In the genomic region with DNA sequence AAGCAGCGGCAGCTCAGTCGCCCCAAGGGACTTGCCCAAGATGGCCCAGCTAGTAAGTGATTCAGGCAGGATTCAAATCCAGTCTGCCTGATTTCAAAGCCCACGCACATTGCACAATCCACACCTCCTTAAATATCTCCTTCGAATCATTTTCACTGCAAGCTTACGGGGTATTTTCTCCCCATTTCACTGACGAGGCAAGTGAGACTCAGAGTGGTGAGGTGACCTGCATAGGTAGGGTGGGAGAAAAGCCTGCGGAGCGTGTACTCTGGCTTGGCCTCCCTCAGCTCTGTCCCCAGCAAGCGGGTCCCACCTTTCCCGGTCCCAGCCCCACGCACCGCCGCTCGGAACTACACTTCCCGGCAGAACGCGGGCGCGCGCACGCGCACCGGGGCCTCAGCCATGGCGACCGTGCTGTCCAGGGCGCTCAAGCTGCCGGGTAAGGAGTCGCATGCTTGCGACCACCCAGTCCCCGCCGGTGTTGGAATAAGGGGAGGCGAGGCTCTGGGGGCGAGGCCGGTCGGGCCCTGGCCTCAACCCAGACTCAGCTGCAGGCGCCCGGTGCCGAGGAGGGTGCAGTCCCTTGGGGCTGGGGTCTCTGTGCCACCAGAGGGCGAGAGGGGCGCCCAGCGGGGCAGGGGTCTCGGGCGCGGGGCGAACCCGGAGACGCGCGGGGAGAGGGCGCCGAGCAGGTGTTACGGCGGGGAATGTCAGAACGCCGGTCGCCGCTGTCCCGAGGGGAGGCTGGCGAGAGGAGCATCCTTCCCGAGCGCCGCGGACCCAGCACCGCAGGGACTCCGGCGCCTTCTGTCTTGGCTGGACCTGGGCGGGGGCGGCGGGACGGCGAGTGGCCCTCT, we compare ENCODE assay signal across 1 cellular context.
TF ChIP-seq lines count a peak whose summit lies in the region.

A gene with protein sequence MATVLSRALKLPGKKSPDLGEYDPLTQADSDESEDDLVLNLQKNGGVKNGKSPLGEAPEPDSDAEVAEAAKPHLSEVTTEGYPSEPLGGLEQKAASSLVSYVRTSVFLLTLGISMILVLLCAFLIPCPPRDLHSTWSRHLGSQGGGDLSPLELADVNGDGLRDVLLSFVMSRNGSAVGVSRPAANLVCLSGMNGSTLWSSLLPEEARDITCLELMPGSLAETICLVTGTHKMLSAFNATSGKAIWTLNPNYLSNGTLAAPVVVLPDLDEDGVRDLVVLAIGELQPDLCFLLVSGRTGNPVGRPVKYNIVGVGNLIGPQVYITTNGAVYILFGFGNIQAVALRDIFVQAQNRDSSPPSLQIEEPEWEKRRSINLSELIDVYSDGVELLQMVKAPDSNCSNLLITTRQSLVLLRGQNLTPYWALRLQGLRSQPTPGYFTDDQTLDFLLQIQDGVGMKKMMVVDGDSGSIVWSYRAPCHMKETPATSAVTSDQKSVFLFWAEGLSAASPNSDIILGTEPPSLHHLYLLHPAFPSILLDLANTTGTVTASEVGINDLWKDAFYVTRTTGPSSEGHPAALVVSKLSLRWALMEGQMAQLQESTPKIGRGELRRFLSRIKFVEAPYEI (plus strand): TSS at position 380 of the 857 bp plus-strand sequence. CDS start 23 bp downstream, at position 403.

TF ChIP-seq in HepG2, 621 proteins besides CTCF, POLR2A, EP300 and RAD21 (continued from another document and continues in another):
- TF ChIP-seq, protein P1, sequence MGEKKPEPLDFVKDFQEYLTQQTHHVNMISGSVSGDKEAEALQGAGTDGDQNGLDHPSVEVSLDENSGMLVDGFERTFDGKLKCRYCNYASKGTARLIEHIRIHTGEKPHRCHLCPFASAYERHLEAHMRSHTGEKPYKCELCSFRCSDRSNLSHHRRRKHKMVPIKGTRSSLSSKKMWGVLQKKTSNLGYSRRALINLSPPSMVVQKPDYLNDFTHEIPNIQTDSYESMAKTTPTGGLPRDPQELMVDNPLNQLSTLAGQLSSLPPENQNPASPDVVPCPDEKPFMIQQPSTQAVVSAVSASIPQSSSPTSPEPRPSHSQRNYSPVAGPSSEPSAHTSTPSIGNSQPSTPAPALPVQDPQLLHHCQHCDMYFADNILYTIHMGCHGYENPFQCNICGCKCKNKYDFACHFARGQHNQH (CRISPR knock-in tag; IDR thresholded peaks at IDR 0.05): peak; percentile 52; the same call in 1 of the 2 replicates
- TF ChIP-seq ZNF496 (CRISPR knock-in tag; IDR thresholded peaks at IDR 0.05; ENCODE audit: insufficient replicate concordance) (no peak), ELF1 (CRISPR knock-in tag; IDR thresholded peaks at IDR 0.05) (peak; percentile 64), ZBTB7A (CRISPR knock-in tag; IDR thresholded peaks at IDR 0.05) (peak; percentile 99), ZFY (CRISPR knock-in tag; IDR thresholded peaks at IDR 0.05) (peak; percentile 58; the same call in 1 of the 2 replicates), KDM5B (CRISPR knock-in tag; IDR thresholded peaks at IDR 0.05; ENCODE audit: borderline replicate concordance) (peak; percentile 73; the same call in 1 of the 2 replicates), ZBTB38 (CRISPR knock-in tag; IDR thresholded peaks at IDR 0.05) (peak; percentile 75), MYC (CRISPR knock-in tag; IDR thresholded peaks at IDR 0.05; ENCODE audit: borderline replicate concordance) (peak; percentile 70; the same call in 1 of the 2 replicates), HOXA3 (CRISPR knock-in tag; IDR thresholded peaks at IDR 0.05) (peak; percentile 64), ZNF556 (CRISPR knock-in tag; IDR thresholded peaks at IDR 0.05; ENCODE audit: borderline replicate concordance) (peak; percentile 25; the same call in 1 of the 2 replicates), ZNF253 (CRISPR knock-in tag; IDR thresholded peaks at IDR 0.05; ENCODE audit: borderline replicate concordance) (peak; percentile 83; the same call in 1 of the 2 replicates), ZNF629 (CRISPR knock-in tag; conservative IDR thresholded peaks at IDR 0.05) (peak; percentile 76), ZNF501 (CRISPR knock-in tag; IDR thresholded peaks at IDR 0.05) (peak; percentile 49; the same call in 1 of the 2 replicates), NR2F6 (IDR thresholded peaks at IDR 0.05) (no peak), NR2F6 (CRISPR knock-in tag; IDR thresholded peaks at IDR 0.05) (no peak), ZNF772 (CRISPR knock-in tag; IDR thresholded peaks at IDR 0.05) (0 out of 2 replicates have a peak, but pooled peaks have one; percentile 67), YEATS4 (CRISPR knock-in tag; IDR thresholded peaks at IDR 0.05; ENCODE audit: borderline replicate concordance) (peak; percentile 59; the same call in 1 of the 2 replicates), KAT8 (CRISPR knock-in tag; IDR thresholded peaks at IDR 0.05) (peak; percentile 49; the same call in 1 of the 2 replicates), ZNF564 (CRISPR knock-in tag; IDR thresholded peaks at IDR 0.05) (no peak), KDM2A (CRISPR knock-in tag; IDR thresholded peaks at IDR 0.05; ENCODE audit: borderline replicate concordance, low read depth) (peak; percentile 90), ZFP36 (IDR thresholded peaks at IDR 0.05; ENCODE audit: borderline replicate concordance, low read depth, low read length, partially characterized antibody) (no peak), PAF1 (CRISPR knock-in tag; IDR thresholded peaks at IDR 0.05) (no peak), MTA3 (CRISPR knock-in tag; IDR thresholded peaks at IDR 0.05) (no peak), MATR3 (CRISPR knock-in tag; IDR thresholded peaks at IDR 0.05) (no peak), TBL1XR1 (IDR thresholded peaks at IDR 0.05; ENCODE audit: borderline replicate concordance, low read length, partially characterized antibody) (no peak), DMAP1 (CRISPR knock-in tag; IDR thresholded peaks at IDR 0.05) (peak; percentile 57; the same call in 1 of the 2 replicates), NFKB2 (CRISPR knock-in tag; IDR thresholded peaks at IDR 0.05; ENCODE audit: borderline replicate concordance) (peak; percentile 38; the same call in 1 of the 2 replicates)
- TF ChIP-seq, protein P2, sequence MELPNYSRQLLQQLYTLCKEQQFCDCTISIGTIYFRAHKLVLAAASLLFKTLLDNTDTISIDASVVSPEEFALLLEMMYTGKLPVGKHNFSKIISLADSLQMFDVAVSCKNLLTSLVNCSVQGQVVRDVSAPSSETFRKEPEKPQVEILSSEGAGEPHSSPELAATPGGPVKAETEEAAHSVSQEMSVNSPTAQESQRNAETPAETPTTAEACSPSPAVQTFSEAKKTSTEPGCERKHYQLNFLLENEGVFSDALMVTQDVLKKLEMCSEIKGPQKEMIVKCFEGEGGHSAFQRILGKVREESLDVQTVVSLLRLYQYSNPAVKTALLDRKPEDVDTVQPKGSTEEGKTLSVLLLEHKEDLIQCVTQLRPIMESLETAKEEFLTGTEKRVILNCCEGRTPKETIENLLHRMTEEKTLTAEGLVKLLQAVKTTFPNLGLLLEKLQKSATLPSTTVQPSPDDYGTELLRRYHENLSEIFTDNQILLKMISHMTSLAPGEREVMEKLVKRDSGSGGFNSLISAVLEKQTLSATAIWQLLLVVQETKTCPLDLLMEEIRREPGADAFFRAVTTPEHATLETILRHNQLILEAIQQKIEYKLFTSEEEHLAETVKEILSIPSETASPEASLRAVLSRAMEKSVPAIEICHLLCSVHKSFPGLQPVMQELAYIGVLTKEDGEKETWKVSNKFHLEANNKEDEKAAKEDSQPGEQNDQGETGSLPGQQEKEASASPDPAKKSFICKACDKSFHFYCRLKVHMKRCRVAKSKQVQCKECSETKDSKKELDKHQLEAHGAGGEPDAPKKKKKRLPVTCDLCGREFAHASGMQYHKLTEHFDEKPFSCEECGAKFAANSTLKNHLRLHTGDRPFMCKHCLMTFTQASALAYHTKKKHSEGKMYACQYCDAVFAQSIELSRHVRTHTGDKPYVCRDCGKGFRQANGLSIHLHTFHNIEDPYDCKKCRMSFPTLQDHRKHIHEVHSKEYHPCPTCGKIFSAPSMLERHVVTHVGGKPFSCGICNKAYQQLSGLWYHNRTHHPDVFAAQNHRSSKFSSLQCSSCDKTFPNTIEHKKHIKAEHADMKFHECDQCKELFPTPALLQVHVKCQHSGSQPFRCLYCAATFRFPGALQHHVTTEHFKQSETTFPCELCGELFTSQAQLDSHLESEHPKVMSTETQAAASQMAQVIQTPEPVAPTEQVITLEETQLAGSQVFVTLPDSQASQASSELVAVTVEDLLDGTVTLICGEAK (IDR thresholded peaks at IDR 0.05): no peak
- TF ChIP-seq, protein P2 (CRISPR knock-in tag; IDR thresholded peaks at IDR 0.05): no peak
- TF ChIP-seq, protein P3, sequence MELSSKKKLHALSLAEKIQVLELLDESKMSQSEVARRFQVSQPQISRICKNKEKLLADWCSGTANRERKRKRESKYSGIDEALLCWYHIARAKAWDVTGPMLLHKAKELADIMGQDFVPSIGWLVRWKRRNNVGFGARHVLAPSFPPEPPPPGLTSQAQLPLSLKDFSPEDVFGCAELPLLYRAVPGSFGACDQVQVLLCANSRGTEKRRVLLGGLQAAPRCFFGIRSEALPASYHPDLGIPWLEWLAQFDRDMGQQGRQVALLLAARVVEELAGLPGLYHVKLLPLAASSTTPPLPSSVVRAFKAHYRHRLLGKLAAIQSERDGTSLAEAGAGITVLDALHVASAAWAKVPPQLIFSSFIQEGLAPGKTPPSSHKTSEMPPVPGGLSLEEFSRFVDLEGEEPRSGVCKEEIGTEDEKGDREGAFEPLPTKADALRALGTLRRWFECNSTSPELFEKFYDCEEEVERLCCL (CRISPR knock-in tag; IDR thresholded peaks at IDR 0.05; ENCODE audit: borderline replicate concordance): 0 out of 2 replicates have a peak, but pooled peaks have one; percentile 43
- TF ChIP-seq, protein P4, sequence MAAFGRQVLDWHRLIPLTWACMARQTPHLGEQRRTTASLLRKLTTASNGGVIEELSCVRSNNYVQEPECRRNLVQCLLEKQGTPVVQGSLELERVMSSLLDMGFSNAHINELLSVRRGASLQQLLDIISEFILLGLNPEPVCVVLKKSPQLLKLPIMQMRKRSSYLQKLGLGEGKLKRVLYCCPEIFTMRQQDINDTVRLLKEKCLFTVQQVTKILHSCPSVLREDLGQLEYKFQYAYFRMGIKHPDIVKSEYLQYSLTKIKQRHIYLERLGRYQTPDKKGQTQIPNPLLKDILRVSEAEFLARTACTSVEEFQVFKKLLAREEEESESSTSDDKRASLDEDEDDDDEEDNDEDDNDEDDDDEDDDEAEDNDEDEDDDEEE (CRISPR knock-in tag; IDR thresholded peaks at IDR 0.05): peak; percentile 66; the same call in 1 of the 2 replicates
- TF ChIP-seq, protein P5, sequence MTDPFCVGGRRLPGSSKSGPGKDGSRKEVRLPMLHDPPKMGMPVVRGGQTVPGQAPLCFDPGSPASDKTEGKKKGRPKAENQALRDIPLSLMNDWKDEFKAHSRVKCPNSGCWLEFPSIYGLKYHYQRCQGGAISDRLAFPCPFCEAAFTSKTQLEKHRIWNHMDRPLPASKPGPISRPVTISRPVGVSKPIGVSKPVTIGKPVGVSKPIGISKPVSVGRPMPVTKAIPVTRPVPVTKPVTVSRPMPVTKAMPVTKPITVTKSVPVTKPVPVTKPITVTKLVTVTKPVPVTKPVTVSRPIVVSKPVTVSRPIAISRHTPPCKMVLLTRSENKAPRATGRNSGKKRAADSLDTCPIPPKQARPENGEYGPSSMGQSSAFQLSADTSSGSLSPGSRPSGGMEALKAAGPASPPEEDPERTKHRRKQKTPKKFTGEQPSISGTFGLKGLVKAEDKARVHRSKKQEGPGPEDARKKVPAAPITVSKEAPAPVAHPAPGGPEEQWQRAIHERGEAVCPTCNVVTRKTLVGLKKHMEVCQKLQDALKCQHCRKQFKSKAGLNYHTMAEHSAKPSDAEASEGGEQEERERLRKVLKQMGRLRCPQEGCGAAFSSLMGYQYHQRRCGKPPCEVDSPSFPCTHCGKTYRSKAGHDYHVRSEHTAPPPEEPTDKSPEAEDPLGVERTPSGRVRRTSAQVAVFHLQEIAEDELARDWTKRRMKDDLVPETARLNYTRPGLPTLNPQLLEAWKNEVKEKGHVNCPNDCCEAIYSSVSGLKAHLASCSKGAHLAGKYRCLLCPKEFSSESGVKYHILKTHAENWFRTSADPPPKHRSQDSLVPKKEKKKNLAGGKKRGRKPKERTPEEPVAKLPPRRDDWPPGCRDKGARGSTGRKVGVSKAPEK (CRISPR knock-in tag; IDR thresholded peaks at IDR 0.05; ENCODE audit: borderline replicate concordance): peak; percentile 97; the same call in 1 of the 2 replicates
- TF ChIP-seq, protein P6, sequence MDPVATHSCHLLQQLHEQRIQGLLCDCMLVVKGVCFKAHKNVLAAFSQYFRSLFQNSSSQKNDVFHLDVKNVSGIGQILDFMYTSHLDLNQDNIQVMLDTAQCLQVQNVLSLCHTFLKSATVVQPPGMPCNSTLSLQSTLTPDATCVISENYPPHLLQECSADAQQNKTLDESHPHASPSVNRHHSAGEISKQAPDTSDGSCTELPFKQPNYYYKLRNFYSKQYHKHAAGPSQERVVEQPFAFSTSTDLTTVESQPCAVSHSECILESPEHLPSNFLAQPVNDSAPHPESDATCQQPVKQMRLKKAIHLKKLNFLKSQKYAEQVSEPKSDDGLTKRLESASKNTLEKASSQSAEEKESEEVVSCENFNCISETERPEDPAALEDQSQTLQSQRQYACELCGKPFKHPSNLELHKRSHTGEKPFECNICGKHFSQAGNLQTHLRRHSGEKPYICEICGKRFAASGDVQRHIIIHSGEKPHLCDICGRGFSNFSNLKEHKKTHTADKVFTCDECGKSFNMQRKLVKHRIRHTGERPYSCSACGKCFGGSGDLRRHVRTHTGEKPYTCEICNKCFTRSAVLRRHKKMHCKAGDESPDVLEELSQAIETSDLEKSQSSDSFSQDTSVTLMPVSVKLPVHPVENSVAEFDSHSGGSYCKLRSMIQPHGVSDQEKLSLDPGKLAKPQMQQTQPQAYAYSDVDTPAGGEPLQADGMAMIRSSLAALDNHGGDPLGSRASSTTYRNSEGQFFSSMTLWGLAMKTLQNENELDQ (CRISPR knock-in tag; IDR thresholded peaks at IDR 0.05; ENCODE audit: borderline replicate concordance): peak; percentile 82; the same call in 1 of the 2 replicates
